ENCODE assay signal across 29 cellular contexts in genomic region chr2:182117203-182117602, GRCh38.
"Had no signal": no experiment of that assay in that cellular context is flagged by ENCODE, and none has a peak within 500 bp of the region (broad histone marks: within the 10 kb centered on the region; RNA-seq: fewer than 3 reads in every experiment).

No MANE protein-coding gene starts in this region.

- H3K4me1 ChIP-seq: SJSA1 had no signal

- H3K36me3 Mint-ChIP-seq: activated naive CD8-positive, alpha-beta T cell had no signal

- H3K4me1 Mint-ChIP-seq: activated B cell treated with CpG ODN at 0.5 μM for 24 hours; activated CD4-positive, alpha-beta memory T cell treated with anti-CD3 and anti-CD28 coated beads, Interleukin-2, amount 10 ng/mL, durations not matched to agents 7 days and 5 days; activated T-helper 17 cell treated with anti-CD3 and anti-CD28 coated beads, Interleukin-2, amount 50 U/mL, for 72 hours; T-helper 17 cell had no signal

- H3K27ac Mint-ChIP-seq: activated B cell treated with CpG ODN at 0.5 μM for 24 hours; activated CD4-positive, alpha-beta memory T cell treated with anti-CD3 and anti-CD28 coated beads, Interleukin-2, amount 10 ng/mL, durations not matched to agents 7 days and 5 days; activated naive CD4-positive, alpha-beta T cell treated with anti-CD3 and anti-CD28 coated beads for 36 hours; activated naive CD8-positive, alpha-beta T cell; activated T-helper 17 cell treated with anti-CD3 and anti-CD28 coated beads, Interleukin-2, amount 50 U/mL, for 72 hours; T-helper 17 cell had no signal

- H3K36me3 ChIP-seq: brain microvascular endothelial cell, cardiac muscle cell, SJSA1 had no signal

- ATAC-seq: activated T-helper 17 cell treated with anti-CD3 and anti-CD28 coated beads, Interleukin-2, amount 50 U/mL, for 72 hours; PC-3; SK-N-SH treated with all-trans-retinoic acid at 6 μM for 48 hours; T-helper 17 cell had no signal

- H3K4me3 Mint-ChIP-seq: activated B cell treated with CpG ODN at 0.5 μM for 24 hours; activated CD4-positive, alpha-beta memory T cell treated with anti-CD3 and anti-CD28 coated beads, Interleukin-2, amount 10 ng/mL, durations not matched to agents 7 days and 5 days; activated naive CD4-positive, alpha-beta T cell treated with anti-CD3 and anti-CD28 coated beads for 36 hours; activated naive CD8-positive, alpha-beta T cell; activated T-helper 17 cell treated with anti-CD3 and anti-CD28 coated beads, Interleukin-2, amount 50 U/mL, for 72 hours; T-helper 17 cell had no signal

- H3K4me3 ChIP-seq: cardiac muscle cell, SJSA1 had no signal

- H3K9me3 ChIP-seq: SJSA1 had no signal

- H3K27me3 Mint-ChIP-seq: activated CD4-positive, alpha-beta memory T cell treated with anti-CD3 and anti-CD28 coated beads, Interleukin-2, amount 10 ng/mL, durations not matched to agents 7 days and 5 days had no signal

- FAIRE-seq: RCC 7860, TTC549 had no signal

- H3K27ac ChIP-seq: brain microvascular endothelial cell, cardiac muscle cell, SJSA1 had no signal

- H3K9me3 Mint-ChIP-seq: activated B cell treated with CpG ODN at 0.5 μM for 24 hours; activated CD4-positive, alpha-beta memory T cell treated with anti-CD3 and anti-CD28 coated beads, Interleukin-2, amount 10 ng/mL, durations not matched to agents 7 days and 5 days; activated naive CD4-positive, alpha-beta T cell treated with anti-CD3 and anti-CD28 coated beads for 36 hours; activated T-helper 17 cell treated with anti-CD3 and anti-CD28 coated beads, Interleukin-2, amount 50 U/mL, for 72 hours had no signal

- H3K27me3 ChIP-seq: brain microvascular endothelial cell, cardiac muscle cell, SJSA1 had no signal

- DNase-seq: activated B cell treated with CpG ODN at 0.5 μM for 24 hours; activated CD4-positive, alpha-beta memory T cell treated with anti-CD3 and anti-CD28 coated beads, Interleukin-2, amount 10 ng/mL, durations not matched to agents 7 days and 5 days; activated CD4-positive, alpha-beta T cell treated with anti-CD3 and anti-CD28 coated beads, Interleukin-2, amount 50 U/mL, for 1 hour; activated gamma-delta T cell; activated naive CD4-positive, alpha-beta T cell treated with anti-CD3 and anti-CD28 coated beads for 36 hours; activated T-cell treated with anti-CD3 and anti-CD28 coated beads for 4 hours; activated T-cell treated with anti-CD3 and anti-CD28 coated beads, Interleukin-2, amount 50 U/mL, for 48 hours; amygdala; brain microvascular endothelial cell; cerebellar nuclear complex; KG1; MV-4-11; NCI-H1092 treated with DMSO at 0.1 percent for 48 hours; NCI-H1436; NCI-H1694 treated with DMSO at 0.1 percent for 48 hours; NCI-H2029 treated with DMSO at 0.1 percent for 48 hours; NCI-H345; NCI-H510A; PC-3; SHP77; T-helper 17 cell; T-helper 9 cell had no signal
